Comparison of ENCODE assay signal across 1 cellular context in genomic region chr20:63577317-63577894, GRCh38.
A peak's percentile ranks its signal among the peaks of the same experiment; 100 is the strongest.
TF ChIP-seq lines count a peak whose summit lies in the region.

No MANE protein-coding gene starts in this region.

TF ChIP-seq in HepG2, 621 proteins besides CTCF, POLR2A, EP300 and RAD21 (continued from another document and continues in another):
- TF ChIP-seq ARID5B (CRISPR knock-in tag; IDR thresholded peaks at IDR 0.05) = peak; percentile 67
- no peak for TF ChIP-seq CREM (IDR thresholded peaks at IDR 0.05)
- TF ChIP-seq CREM (CRISPR knock-in tag; IDR thresholded peaks at IDR 0.05) = no peak
- peak; percentile 44; the same call in 1 of the 2 replicates for TF ChIP-seq ZNF441 (CRISPR knock-in tag; IDR thresholded peaks at IDR 0.05; ENCODE audit: borderline replicate concordance)
- no peak for TF ChIP-seq ZBTB40 (IDR thresholded peaks at IDR 0.05)
- no peak; the same call in 1 of the 2 replicates for TF ChIP-seq ZBTB40 (CRISPR knock-in tag; IDR thresholded peaks at IDR 0.05)
- TF ChIP-seq MAX (IDR thresholded peaks at IDR 0.05) = peak; percentile 92
- peak; percentile 76; the same call in 1 of the 2 replicates for TF ChIP-seq BRCA1 (CRISPR knock-in tag; IDR thresholded peaks at IDR 0.05)
- no peak for TF ChIP-seq NFE2L1 (CRISPR knock-in tag; IDR thresholded peaks at IDR 0.05; ENCODE audit: borderline replicate concordance)
- TF ChIP-seq KDM6A (CRISPR knock-in tag; IDR thresholded peaks at IDR 0.05; ENCODE audit: low read depth) = 0 out of 2 replicates have a peak, but pooled peaks have one; percentile 35
- no peak for TF ChIP-seq ZNF567 (CRISPR knock-in tag; IDR thresholded peaks at IDR 0.05; ENCODE audit: borderline replicate concordance)
- TF ChIP-seq CCDC6 (CRISPR knock-in tag; IDR thresholded peaks at IDR 0.05) = no peak
- TF ChIP-seq ZNF607 (CRISPR knock-in tag; IDR thresholded peaks at IDR 0.05; ENCODE audit: borderline replicate concordance) = no peak
- 0 out of 2 replicates have a peak, but pooled peaks have one; percentile 30 for TF ChIP-seq ZBED4 (CRISPR knock-in tag; IDR thresholded peaks at IDR 0.05; ENCODE audit: borderline replicate concordance)
- TF ChIP-seq ZNF83 (CRISPR knock-in tag; IDR thresholded peaks at IDR 0.05; ENCODE audit: borderline replicate concordance) = no peak
- TF ChIP-seq ZNF674 (CRISPR knock-in tag; IDR thresholded peaks at IDR 0.05; ENCODE audit: low read depth) = no peak
- no peak for TF ChIP-seq RNF2 (conservative IDR thresholded peaks at IDR 0.05; ENCODE audit: low read depth)
- TF ChIP-seq ZFP1 (CRISPR knock-in tag; IDR thresholded peaks at IDR 0.05) = no peak
- peak; percentile 42; the same call in 1 of the 2 replicates for TF ChIP-seq SOX5 (CRISPR knock-in tag; IDR thresholded peaks at IDR 0.05; ENCODE audit: borderline replicate concordance)
- TF ChIP-seq LBX2 (CRISPR knock-in tag; IDR thresholded peaks at IDR 0.05; ENCODE audit: borderline replicate concordance) = no peak
- no peak for TF ChIP-seq NFIC (IDR thresholded peaks at IDR 0.05; ENCODE audit: low read length)
- peak; percentile 39; the same call in 1 of the 2 replicates for TF ChIP-seq ZNF333 (CRISPR knock-in tag; IDR thresholded peaks at IDR 0.05; ENCODE audit: borderline replicate concordance)
- TF ChIP-seq ZNF773 (CRISPR knock-in tag; IDR thresholded peaks at IDR 0.05; ENCODE audit: borderline replicate concordance) = no peak
- 0 out of 2 replicates have a peak, but pooled peaks have one; percentile 46 for TF ChIP-seq SRY (CRISPR knock-in tag; IDR thresholded peaks at IDR 0.05)
- TF ChIP-seq ZNF205 (CRISPR knock-in tag; IDR thresholded peaks at IDR 0.05) = 0 out of 2 replicates have a peak, but pooled peaks have one; percentile 45
- no peak for TF ChIP-seq MTA1 (CRISPR knock-in tag; IDR thresholded peaks at IDR 0.05; ENCODE audit: borderline replicate concordance)
- no peak for TF ChIP-seq THAP9 (CRISPR knock-in tag; IDR thresholded peaks at IDR 0.05; ENCODE audit: borderline replicate concordance)
- no peak for TF ChIP-seq NFRKB (IDR thresholded peaks at IDR 0.05)
- no peak for TF ChIP-seq ZNF280D (CRISPR knock-in tag; IDR thresholded peaks at IDR 0.05)
- no peak for TF ChIP-seq RBFOX2 (IDR thresholded peaks at IDR 0.05; ENCODE audit: low read depth, low read length)
- 0 out of 2 replicates have a peak, but pooled peaks have one; percentile 41 for TF ChIP-seq CREB3 (CRISPR knock-in tag; IDR thresholded peaks at IDR 0.05)
